1 cellular context compared by ENCODE assay signal in the genomic region with DNA sequence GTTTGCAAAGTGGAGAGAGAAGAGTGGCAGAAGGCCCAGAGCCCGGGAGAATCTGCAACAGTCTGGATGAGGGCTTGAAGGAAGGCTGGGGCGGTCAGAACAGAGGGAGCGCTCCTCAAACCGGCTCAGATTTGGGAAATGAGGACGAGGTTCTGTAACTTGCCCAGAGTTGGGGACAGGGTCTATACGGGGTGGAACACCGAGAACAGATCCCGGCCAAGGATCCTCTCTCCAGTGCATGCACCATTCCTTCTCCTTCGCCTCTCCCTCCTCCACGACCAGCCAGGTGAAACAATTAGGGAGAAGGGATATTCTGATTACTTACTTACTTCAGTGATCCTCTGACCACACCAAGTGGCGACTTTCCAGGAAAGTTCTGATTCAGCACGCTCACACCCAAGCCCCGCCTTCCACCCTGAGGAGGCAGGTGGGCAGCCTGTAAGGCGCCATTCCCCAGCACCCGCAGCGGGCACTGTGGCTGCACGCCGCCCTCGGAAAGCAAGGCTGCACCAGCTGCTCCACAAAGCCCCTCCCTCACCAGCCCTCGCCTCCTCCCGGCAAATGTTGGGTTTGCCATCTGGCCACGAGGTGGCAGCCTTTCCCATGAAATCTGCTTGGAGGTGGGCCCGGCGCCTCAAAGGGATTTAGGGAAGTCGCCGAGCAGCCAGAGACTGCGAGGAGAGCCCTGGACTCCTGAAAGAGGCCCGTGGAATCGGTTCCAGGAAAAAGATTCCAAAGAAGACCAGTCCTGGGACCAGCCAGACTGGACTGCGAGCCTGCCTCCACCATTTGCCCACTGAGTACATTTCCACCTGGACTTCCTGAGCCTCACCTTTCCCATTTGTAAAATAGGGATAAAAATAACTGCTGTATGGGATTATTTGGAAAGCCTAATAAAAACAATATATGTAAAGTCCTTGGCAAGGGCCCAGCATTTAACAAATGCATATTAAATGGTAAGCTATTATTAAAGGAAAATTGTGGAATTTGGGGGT.
TF ChIP-seq lines count a peak whose summit lies in the region.

No MANE protein-coding gene starts in this region.

TF ChIP-seq in HepG2, 621 proteins besides CTCF, POLR2A, EP300 and RAD21 (continued from another document and continues in another):
- TF ChIP-seq, protein P1, sequence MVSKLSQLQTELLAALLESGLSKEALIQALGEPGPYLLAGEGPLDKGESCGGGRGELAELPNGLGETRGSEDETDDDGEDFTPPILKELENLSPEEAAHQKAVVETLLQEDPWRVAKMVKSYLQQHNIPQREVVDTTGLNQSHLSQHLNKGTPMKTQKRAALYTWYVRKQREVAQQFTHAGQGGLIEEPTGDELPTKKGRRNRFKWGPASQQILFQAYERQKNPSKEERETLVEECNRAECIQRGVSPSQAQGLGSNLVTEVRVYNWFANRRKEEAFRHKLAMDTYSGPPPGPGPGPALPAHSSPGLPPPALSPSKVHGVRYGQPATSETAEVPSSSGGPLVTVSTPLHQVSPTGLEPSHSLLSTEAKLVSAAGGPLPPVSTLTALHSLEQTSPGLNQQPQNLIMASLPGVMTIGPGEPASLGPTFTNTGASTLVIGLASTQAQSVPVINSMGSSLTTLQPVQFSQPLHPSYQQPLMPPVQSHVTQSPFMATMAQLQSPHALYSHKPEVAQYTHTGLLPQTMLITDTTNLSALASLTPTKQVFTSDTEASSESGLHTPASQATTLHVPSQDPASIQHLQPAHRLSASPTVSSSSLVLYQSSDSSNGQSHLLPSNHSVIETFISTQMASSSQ (IDR thresholded peaks at IDR 0.05; ENCODE audit: low read depth): no peak
- TF ChIP-seq, protein P1 (CRISPR knock-in tag; IDR thresholded peaks at IDR 0.05; ENCODE audit: borderline replicate concordance): peak; percentile 23; the same call in 1 of the 2 replicates
- TF ChIP-seq GABPA (IDR thresholded peaks at IDR 0.05; ENCODE audit: low read depth, low read length): no peak
- peak; percentile 55; the same call in 1 of the 2 replicates for TF ChIP-seq GABPA (CRISPR knock-in tag; IDR thresholded peaks at IDR 0.05; ENCODE audit: low read depth)
- TF ChIP-seq ZNF484 (CRISPR knock-in tag; IDR thresholded peaks at IDR 0.05; ENCODE audit: borderline replicate concordance, low read depth): no peak
- TF ChIP-seq RELA (CRISPR knock-in tag; IDR thresholded peaks at IDR 0.05): 0 out of 2 replicates have a peak, but pooled peaks have one; percentile 65
- TF ChIP-seq FOXK1 (CRISPR knock-in tag; IDR thresholded peaks at IDR 0.05; ENCODE audit: borderline replicate concordance, low read depth): 0 out of 2 replicates have a peak, but pooled peaks have one; percentile 29
- peak; percentile 45; the same call in 1 of the 2 replicates for TF ChIP-seq POGZ (CRISPR knock-in tag; IDR thresholded peaks at IDR 0.05)
- TF ChIP-seq RBM39 (IDR thresholded peaks at IDR 0.05; ENCODE audit: low read depth, low read length, poor library complexity, severe bottlenecking): no peak
- TF ChIP-seq, protein P2, sequence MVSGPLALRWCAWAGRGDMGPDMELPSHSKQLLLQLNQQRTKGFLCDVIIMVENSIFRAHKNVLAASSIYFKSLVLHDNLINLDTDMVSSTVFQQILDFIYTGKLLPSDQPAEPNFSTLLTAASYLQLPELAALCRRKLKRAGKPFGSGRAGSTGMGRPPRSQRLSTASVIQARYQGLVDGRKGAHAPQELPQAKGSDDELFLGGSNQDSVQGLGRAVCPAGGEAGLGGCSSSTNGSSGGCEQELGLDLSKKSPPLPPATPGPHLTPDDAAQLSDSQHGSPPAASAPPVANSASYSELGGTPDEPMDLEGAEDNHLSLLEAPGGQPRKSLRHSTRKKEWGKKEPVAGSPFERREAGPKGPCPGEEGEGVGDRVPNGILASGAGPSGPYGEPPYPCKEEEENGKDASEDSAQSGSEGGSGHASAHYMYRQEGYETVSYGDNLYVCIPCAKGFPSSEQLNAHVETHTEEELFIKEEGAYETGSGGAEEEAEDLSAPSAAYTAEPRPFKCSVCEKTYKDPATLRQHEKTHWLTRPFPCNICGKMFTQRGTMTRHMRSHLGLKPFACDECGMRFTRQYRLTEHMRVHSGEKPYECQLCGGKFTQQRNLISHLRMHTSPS (CRISPR knock-in tag; IDR thresholded peaks at IDR 0.05; ENCODE audit: low read depth): peak; percentile 52; the same call in 1 of the 2 replicates
- TF ChIP-seq NONO (IDR thresholded peaks at IDR 0.05): no peak
- 0 out of 2 replicates have a peak, but pooled peaks have one; percentile 9 for TF ChIP-seq NONO (CRISPR knock-in tag; conservative IDR thresholded peaks at IDR 0.05)
- TF ChIP-seq GATAD2A (CRISPR knock-in tag; IDR thresholded peaks at IDR 0.05): peak; percentile 68
- TF ChIP-seq, protein P3, sequence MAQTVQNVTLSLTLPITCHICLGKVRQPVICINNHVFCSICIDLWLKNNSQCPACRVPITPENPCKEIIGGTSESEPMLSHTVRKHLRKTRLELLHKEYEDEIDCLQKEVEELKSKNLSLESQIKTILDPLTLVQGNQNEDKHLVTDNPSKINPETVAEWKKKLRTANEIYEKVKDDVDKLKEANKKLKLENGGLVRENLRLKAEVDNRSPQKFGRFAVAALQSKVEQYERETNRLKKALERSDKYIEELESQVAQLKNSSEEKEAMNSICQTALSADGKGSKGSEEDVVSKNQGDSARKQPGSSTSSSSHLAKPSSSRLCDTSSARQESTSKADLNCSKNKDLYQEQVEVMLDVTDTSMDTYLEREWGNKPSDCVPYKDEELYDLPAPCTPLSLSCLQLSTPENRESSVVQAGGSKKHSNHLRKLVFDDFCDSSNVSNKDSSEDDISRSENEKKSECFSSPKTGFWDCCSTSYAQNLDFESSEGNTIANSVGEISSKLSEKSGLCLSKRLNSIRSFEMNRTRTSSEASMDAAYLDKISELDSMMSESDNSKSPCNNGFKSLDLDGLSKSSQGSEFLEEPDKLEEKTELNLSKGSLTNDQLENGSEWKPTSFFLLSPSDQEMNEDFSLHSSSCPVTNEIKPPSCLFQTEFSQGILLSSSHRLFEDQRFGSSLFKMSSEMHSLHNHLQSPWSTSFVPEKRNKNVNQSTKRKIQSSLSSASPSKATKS (CRISPR knock-in tag; IDR thresholded peaks at IDR 0.05): no peak
- TF ChIP-seq, protein P4, sequence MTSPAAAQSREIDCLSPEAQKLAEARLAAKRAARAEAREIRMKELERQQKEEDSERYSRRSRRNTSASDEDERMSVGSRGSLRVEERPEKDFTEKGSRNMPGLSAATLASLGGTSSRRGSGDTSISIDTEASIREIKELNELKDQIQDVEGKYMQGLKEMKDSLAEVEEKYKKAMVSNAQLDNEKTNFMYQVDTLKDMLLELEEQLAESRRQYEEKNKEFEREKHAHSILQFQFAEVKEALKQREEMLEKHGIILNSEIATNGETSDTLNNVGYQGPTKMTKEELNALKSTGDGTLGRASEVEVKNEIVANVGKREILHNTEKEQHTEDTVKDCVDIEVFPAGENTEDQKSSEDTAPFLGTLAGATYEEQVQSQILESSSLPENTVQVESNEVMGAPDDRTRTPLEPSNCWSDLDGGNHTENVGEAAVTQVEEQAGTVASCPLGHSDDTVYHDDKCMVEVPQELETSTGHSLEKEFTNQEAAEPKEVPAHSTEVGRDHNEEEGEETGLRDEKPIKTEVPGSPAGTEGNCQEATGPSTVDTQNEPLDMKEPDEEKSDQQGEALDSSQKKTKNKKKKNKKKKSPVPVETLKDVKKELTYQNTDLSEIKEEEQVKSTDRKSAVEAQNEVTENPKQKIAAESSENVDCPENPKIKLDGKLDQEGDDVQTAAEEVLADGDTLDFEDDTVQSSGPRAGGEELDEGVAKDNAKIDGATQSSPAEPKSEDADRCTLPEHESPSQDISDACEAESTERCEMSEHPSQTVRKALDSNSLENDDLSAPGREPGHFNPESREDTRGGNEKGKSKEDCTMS (CRISPR knock-in tag; conservative IDR thresholded peaks at IDR 0.05): 0 out of 2 replicates have a peak, but pooled peaks have one; percentile 36
- TF ChIP-seq, protein P5, sequence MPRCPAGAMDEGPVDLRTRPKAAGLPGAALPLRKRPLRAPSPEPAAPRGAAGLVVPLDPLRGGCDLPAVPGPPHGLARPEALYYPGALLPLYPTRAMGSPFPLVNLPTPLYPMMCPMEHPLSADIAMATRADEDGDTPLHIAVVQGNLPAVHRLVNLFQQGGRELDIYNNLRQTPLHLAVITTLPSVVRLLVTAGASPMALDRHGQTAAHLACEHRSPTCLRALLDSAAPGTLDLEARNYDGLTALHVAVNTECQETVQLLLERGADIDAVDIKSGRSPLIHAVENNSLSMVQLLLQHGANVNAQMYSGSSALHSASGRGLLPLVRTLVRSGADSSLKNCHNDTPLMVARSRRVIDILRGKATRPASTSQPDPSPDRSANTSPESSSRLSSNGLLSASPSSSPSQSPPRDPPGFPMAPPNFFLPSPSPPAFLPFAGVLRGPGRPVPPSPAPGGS (CRISPR knock-in tag; IDR thresholded peaks at IDR 0.05): peak; percentile 70; the same call in 1 of the 2 replicates
- TF ChIP-seq XRCC5 (optimal IDR thresholded peaks at IDR 0.05; ENCODE audit: low read length): peak; percentile 71
- TF ChIP-seq, protein P6, sequence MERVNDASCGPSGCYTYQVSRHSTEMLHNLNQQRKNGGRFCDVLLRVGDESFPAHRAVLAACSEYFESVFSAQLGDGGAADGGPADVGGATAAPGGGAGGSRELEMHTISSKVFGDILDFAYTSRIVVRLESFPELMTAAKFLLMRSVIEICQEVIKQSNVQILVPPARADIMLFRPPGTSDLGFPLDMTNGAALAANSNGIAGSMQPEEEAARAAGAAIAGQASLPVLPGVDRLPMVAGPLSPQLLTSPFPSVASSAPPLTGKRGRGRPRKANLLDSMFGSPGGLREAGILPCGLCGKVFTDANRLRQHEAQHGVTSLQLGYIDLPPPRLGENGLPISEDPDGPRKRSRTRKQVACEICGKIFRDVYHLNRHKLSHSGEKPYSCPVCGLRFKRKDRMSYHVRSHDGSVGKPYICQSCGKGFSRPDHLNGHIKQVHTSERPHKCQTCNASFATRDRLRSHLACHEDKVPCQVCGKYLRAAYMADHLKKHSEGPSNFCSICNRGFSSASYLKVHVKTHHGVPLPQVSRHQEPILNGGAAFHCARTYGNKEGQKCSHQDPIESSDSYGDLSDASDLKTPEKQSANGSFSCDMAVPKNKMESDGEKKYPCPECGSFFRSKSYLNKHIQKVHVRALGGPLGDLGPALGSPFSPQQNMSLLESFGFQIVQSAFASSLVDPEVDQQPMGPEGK (CRISPR knock-in tag; IDR thresholded peaks at IDR 0.05): peak; percentile 90
- TF ChIP-seq, protein P7, sequence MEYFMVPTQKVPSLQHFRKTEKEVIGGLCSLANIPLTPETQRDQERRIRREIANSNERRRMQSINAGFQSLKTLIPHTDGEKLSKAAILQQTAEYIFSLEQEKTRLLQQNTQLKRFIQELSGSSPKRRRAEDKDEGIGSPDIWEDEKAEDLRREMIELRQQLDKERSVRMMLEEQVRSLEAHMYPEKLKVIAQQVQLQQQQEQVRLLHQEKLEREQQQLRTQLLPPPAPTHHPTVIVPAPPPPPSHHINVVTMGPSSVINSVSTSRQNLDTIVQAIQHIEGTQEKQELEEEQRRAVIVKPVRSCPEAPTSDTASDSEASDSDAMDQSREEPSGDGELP (IDR thresholded peaks at IDR 0.05; ENCODE audit: borderline replicate concordance, low read depth): peak; percentile 80; the same call in 1 of the 2 replicates
- TF ChIP-seq HOXD1 (CRISPR knock-in tag; IDR thresholded peaks at IDR 0.05): no peak
- peak; percentile 49 for TF ChIP-seq ZNF883 (CRISPR knock-in tag; IDR thresholded peaks at IDR 0.05; ENCODE audit: not compliant biosample characterization)
- TF ChIP-seq ZNF598 (CRISPR knock-in tag; IDR thresholded peaks at IDR 0.05; ENCODE audit: borderline replicate concordance): peak; percentile 59; the same call in 1 of the 2 replicates
- 0 out of 2 replicates have a peak, but pooled peaks have one; percentile 24 for TF ChIP-seq HOXA3 (CRISPR knock-in tag; IDR thresholded peaks at IDR 0.05)
- TF ChIP-seq SOX13 (IDR thresholded peaks at IDR 0.05): no peak
- peak in 1 of 2 experiments; percentile 38; a peak in 1 of 4 replicates for TF ChIP-seq SOX13 (CRISPR knock-in tag; conservative IDR thresholded peaks at IDR 0.05 in 1 of 2, IDR thresholded peaks at IDR 0.05 in 1 of 2)
- 0 out of 2 replicates have a peak, but pooled peaks have one; percentile 80 for TF ChIP-seq NFATC3 (CRISPR knock-in tag; IDR thresholded peaks at IDR 0.05)
- no peak for TF ChIP-seq LCORL (IDR thresholded peaks at IDR 0.05)
- TF ChIP-seq LCORL (CRISPR knock-in tag; IDR thresholded peaks at IDR 0.05): peak; percentile 95
- TF ChIP-seq RXRB (CRISPR knock-in tag; IDR thresholded peaks at IDR 0.05; ENCODE audit: borderline replicate concordance): peak; percentile 21; the same call in 1 of the 2 replicates
- TF ChIP-seq, protein P8, sequence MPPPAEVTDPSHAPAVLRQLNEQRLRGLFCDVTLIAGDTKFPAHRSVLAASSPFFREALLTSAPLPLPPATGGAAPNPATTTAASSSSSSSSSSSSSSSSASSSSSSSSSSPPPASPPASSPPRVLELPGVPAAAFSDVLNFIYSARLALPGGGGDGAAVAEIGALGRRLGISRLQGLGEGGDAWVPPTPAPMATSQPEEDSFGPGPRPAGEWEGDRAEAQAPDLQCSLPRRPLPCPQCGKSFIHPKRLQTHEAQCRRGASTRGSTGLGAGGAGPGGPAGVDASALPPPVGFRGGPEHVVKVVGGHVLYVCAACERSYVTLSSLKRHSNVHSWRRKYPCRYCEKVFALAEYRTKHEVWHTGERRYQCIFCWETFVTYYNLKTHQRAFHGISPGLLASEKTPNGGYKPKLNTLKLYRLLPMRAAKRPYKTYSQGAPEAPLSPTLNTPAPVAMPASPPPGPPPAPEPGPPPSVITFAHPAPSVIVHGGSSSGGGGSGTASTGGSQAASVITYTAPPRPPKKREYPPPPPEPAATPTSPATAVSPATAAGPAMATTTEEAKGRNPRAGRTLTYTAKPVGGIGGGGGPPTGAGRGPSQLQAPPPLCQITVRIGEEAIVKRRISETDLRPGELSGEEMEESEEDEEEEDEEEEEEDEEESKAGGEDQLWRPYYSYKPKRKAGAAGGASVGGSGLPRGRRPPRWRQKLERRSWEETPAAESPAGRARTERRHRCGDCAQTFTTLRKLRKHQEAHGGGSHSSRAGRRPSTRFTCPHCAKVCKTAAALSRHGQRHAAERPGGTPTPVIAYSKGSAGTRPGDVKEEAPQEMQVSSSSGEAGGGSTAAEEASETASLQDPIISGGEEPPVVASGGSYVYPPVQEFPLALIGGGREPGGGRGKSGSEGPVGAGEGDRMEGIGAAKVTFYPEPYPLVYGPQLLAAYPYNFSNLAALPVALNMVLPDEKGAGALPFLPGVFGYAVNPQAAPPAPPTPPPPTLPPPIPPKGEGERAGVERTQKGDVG (CRISPR knock-in tag; IDR thresholded peaks at IDR 0.05; ENCODE audit: borderline replicate concordance): 0 out of 2 replicates have a peak, but pooled peaks have one; percentile 8
